8 cellular contexts compared by ENCODE assay signal in the genomic region with DNA sequence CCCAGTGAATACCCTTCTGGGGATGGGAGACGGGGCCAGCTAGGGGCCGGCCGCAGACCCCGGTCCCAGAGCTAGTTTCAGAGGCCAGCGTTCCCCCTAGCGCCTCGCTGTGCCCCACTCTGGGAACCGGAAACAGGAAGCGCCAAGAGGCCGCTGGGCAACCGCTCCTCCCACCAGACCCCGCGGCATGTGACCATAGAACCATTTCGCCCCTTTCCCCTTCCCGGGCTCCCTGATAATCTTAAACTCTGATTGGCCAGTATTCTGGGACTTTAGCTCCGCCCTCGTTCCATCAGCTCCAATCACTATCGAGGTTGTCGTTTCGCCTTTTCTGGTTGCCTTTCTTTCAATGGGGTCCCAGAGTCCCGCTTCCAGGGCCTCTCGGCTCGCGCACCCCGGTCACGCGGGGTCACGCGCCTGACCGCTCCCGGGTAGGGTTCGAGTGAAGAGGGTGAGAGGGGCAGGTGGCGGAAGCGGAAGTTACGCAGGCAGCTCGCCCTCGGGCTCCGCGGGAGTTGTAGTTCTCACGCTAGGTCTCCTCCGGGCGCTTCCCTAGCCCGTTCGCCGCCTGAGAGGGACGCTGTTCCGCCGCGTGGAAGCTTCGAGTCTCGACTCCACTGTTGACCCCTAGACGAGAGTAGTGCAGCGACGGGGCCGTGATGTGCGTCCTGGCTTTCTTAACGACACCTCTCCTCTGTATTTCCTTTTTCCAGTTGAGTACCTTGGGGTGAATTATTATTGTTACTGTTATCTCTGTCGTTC. TPM values are rescaled to one million over a fixed set of nuclear protein-coding genes. Genes with fewer than 3 reads are reported as not detected.
DNase-seq lines count a peak whose midpoint lies in the region; ATAC-seq and TF ChIP-seq lines count a peak whose summit lies in the region.

M6PR (minus strand) TSS at position 121 of the 762 bp plus-strand sequence. CDS start 3,241 bp downstream, outside the sequence.

- H2AFZ ChIP-seq in SK-N-SH (ENCODE audit: low read depth): peak within 1 kb of the TSS; percentile 90

- H3K4me1 ChIP-seq in SK-N-SH (ENCODE audit: control insufficient read depth in 1 of 2, insufficient read depth in 2 of 2, low read depth in 1 of 2, low read length in 1 of 2): peaks cover 0 to 11% of the 10 kb centered on the region in 2 experiments; a peak in 3 of 4 replicates

- peak within 1 kb of the TSS; percentile 91 for H3K9ac ChIP-seq in SK-N-SH

- TF ChIP-seq CTCF in GM10266 (IDR thresholded peaks at IDR 0.05; ENCODE audit: control insufficient read depth, insufficient read depth, low read depth, missing control alignments): peak; percentile 76
- peak; percentile 60 for TF ChIP-seq CTCF in SK-N-SH (IDR thresholded peaks at IDR 0.05)

- peak; percentile 78 for ATAC-seq in HG02588 (IDR thresholded peaks at IDR 0.05; ENCODE audit: unreplicated experiment)

- no peak; a peak in 1 of 4 replicates for TF ChIP-seq EP300 in SK-N-SH (IDR thresholded peaks at IDR 0.05; ENCODE audit: borderline replicate concordance in 1 of 2, low read depth in 1 of 2, low read length in 1 of 2)

- no peaks in the 10 kb centered on the region for H3K9me3 ChIP-seq in SK-N-SH

- H3K9me2 ChIP-seq in SK-N-SH: no peaks in the 10 kb centered on the region

- H3K27ac ChIP-seq in SK-N-SH (ENCODE audit: low read depth in 2 of 2, low read length in 1 of 2): peak within 1 kb of the TSS; percentile 96 to 99

- peaks cover 16 to 21% of the 10 kb centered on the region in 2 experiments for H3K36me3 ChIP-seq in SK-N-SH (replicated peaks in 1 of 2; ENCODE audit: control insufficient read depth in 1 of 2, insufficient read depth in 2 of 2, low read length in 1 of 2)

- under 1% methylated on average over 54 of the region's 58 CpGs for WGBS in SK-N-SH (ENCODE audit: low lambda C conversion rate)

- CTCF ChIA-PET in SK-N-SH (lab: Yijun Ruan, JAX): interaction anchor here (0.8 to 3.5 kb wide), 13 partner anchors 11 to 269 kb away, joined by 3 to 28 read pairs (median 4); partner anchors contain the start of genes PHC1 and RIMKLB

- POLR2A ChIA-PET in SK-N-SH (lab: Yijun Ruan, JAX): interaction anchor here (0.5 to 1.4 kb wide), 4 partner anchors 35 to 114 kb away, joined by 3 to 19 read pairs (median 4); partner anchors contain the start of gene PHC1

- H3K27me3 ChIP-seq in SK-N-SH (ENCODE audit: insufficient read depth): no peaks in the 10 kb centered on the region

- peaks cover 45% of the 10 kb centered on the region for H3K79me2 ChIP-seq in SK-N-SH (ENCODE audit: insufficient read depth)

- peaks cover 23% of the 10 kb centered on the region; the same call in 1 of the 2 replicates for H4K20me1 ChIP-seq in SK-N-SH (ENCODE audit: insufficient read depth)

- TF ChIP-seq RAD21 in SK-N-SH (IDR thresholded peaks at IDR 0.05; ENCODE audit: low read length): peak; percentile 55

- DNase-seq in GM10266 (ENCODE audit: extremely low spot score): peak; percentile 86
- DNase-seq in NCI-H1048 (lab: John Stamatoyannopoulos, UW): peak; percentile 92
- peak; percentile 90 for DNase-seq in SK-N-SH
- peak; percentile 91 for DNase-seq in activated naive CD4-positive, alpha-beta T cell treated with anti-CD3 and anti-CD28 coated beads, Interleukin-2, amount 50 U/mL, for 16 hours
- DNase-seq in germinal center (ENCODE audit: low spot score): peak; percentile 96
- peak; percentile 60 for DNase-seq in non-pigmented ciliary epithelial cell (ENCODE audit: low read depth)
- peak; percentile 99 for DNase-seq in superior temporal gyrus (ENCODE audit: extremely low spot score)

- peaks cover under 1% of the 10 kb centered on the region for H3F3A ChIP-seq in SK-N-SH (replicated peaks; ENCODE audit: insufficient read depth)

- peak within 1 kb of the TSS; percentile 97 to 99 for H3K4me3 ChIP-seq in SK-N-SH (ENCODE audit: low read depth in 2 of 2, low read length in 1 of 2)

- peak within 1 kb of the TSS; percentile 93 for H3K4me2 ChIP-seq in SK-N-SH

TF ChIP-seq in SK-N-SH, 30 proteins besides CTCF, POLR2A, EP300 and RAD21 (continues in another document):
- TF ChIP-seq TAF1 (IDR thresholded peaks at IDR 0.05; ENCODE audit: borderline replicate concordance, low read depth, low read length) (peak; percentile 63; the same call in 1 of the 2 replicates), EZH2phosphoT487 (IDR thresholded peaks at IDR 0.05; ENCODE audit: borderline replicate concordance, low read depth) (no peak), GATA2 (CRISPR knock-in tag; IDR thresholded peaks at IDR 0.05) (peak; percentile 38; the same call in 1 of the 2 replicates), TEAD4 (IDR thresholded peaks at IDR 0.05; ENCODE audit: borderline replicate concordance, insufficient read depth) (no peak), SIN3A (IDR thresholded peaks at IDR 0.05; ENCODE audit: borderline replicate concordance, low read depth, low read length) (no peak; the same call in 1 of the 2 replicates), CHD2 (IDR thresholded peaks at IDR 0.05; ENCODE audit: low read length, partially characterized antibody) (no peak), YY1 (IDR thresholded peaks at IDR 0.05; ENCODE audit: low read depth) (0 out of 2 replicates have a peak, but pooled peaks have one; percentile 30), JUND (IDR thresholded peaks at IDR 0.05) (no peak), FOXM1 (IDR thresholded peaks at IDR 0.05; ENCODE audit: low read depth) (no peak), RFX5 (IDR thresholded peaks at IDR 0.05; ENCODE audit: low read length) (peak; percentile 47; the same call in 1 of the 2 replicates), ELF1 (IDR thresholded peaks at IDR 0.05) (peak; percentile 91), RCOR1 (IDR thresholded peaks at IDR 0.05; ENCODE audit: low read length) (no peak), MXI1 (IDR thresholded peaks at IDR 0.05; ENCODE audit: low read depth, low read length) (peak; percentile 91), NFIC (IDR thresholded peaks at IDR 0.05; ENCODE audit: borderline replicate concordance) (no peak), ZBTB33 (IDR thresholded peaks at IDR 0.05; ENCODE audit: borderline replicate concordance, low read depth) (peak; percentile 60; the same call in 1 of the 2 replicates), TCF12 (IDR thresholded peaks at IDR 0.05) (no peak; the same call in 1 of the 2 replicates), SMC3 (IDR thresholded peaks at IDR 0.05; ENCODE audit: low read depth, low read length) (peak; percentile 49), GABPA (IDR thresholded peaks at IDR 0.05; ENCODE audit: low read depth) (peak; percentile 94)
- TF ChIP-seq, protein P1, sequence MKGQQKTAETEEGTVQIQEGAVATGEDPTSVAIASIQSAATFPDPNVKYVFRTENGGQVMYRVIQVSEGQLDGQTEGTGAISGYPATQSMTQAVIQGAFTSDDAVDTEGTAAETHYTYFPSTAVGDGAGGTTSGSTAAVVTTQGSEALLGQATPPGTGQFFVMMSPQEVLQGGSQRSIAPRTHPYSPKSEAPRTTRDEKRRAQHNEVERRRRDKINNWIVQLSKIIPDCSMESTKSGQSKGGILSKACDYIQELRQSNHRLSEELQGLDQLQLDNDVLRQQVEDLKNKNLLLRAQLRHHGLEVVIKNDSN (IDR thresholded peaks at IDR 0.05; ENCODE audit: borderline replicate concordance, low read depth): peak; percentile 93
- TF ChIP-seq, protein P2, sequence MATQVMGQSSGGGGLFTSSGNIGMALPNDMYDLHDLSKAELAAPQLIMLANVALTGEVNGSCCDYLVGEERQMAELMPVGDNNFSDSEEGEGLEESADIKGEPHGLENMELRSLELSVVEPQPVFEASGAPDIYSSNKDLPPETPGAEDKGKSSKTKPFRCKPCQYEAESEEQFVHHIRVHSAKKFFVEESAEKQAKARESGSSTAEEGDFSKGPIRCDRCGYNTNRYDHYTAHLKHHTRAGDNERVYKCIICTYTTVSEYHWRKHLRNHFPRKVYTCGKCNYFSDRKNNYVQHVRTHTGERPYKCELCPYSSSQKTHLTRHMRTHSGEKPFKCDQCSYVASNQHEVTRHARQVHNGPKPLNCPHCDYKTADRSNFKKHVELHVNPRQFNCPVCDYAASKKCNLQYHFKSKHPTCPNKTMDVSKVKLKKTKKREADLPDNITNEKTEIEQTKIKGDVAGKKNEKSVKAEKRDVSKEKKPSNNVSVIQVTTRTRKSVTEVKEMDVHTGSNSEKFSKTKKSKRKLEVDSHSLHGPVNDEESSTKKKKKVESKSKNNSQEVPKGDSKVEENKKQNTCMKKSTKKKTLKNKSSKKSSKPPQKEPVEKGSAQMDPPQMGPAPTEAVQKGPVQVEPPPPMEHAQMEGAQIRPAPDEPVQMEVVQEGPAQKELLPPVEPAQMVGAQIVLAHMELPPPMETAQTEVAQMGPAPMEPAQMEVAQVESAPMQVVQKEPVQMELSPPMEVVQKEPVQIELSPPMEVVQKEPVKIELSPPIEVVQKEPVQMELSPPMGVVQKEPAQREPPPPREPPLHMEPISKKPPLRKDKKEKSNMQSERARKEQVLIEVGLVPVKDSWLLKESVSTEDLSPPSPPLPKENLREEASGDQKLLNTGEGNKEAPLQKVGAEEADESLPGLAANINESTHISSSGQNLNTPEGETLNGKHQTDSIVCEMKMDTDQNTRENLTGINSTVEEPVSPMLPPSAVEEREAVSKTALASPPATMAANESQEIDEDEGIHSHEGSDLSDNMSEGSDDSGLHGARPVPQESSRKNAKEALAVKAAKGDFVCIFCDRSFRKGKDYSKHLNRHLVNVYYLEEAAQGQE (IDR thresholded peaks at IDR 0.05; ENCODE audit: low read depth, low read length): no peak

RNA-seq across cellular contexts. Expression of gene M6PR, which starts in this region (rescaled TPM):
- polyA plus RNA-seq in SK-N-SH (2012; rRNA removed): 132 and 196 TPM in 2 replicates
- 113 and 128 TPM in 2 replicates for polyA plus RNA-seq in SK-N-SH (2012; cell fraction: cytosol; rRNA removed)
- polyA plus RNA-seq in SK-N-SH (2012; cell fraction: nucleus; rRNA removed): 163 and 273 TPM in 2 replicates

Comparison
In these comparisons a context has a peak if more than half of its experiments do, and no peak if none do; other contexts are left out.
1. Peak in every context shown above with its lines: DNase-seq, ATAC-seq, H3K4me3 ChIP-seq and H3K27ac ChIP-seq.